In the genomic region with DNA sequence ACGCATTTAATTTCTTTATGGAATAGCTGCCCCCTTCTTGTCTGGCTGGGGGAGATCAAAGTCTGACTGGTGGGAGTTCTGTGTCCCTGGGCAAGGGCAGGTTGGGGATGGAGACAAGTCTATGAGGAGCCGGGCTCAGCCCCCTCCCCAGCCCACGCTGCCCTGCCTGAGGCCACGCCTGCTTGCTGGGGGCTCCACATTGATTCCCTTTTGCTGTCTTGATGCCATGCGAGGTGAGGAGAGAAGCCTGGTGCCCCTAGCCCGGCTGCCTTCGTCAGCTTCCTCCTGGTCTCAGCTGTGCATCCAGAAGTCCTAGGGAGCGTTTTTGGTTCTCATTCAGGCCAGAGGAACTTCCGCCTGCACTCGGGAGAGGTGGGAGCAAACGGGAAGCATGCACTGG, we compare ENCODE assay signal across 19 cellular contexts.
"Had no signal": no experiment of that assay in that cellular context is flagged by ENCODE, and none has a peak within 500 bp of the region (broad histone marks: within the 10 kb centered on the region; RNA-seq: fewer than 3 reads in every experiment).

No MANE protein-coding gene starts in this region.

- H3K4me3 ChIP-seq: dorsolateral prefrontal cortex, left ventricle myocardium inferior, right lobe of liver, testis, upper lobe of right lung had no signal

- ATAC-seq: activated naive CD4-positive, alpha-beta T cell treated with anti-CD3 and anti-CD28 coated beads, Interleukin-2, amount 50 U/mL, for 72 hours; effector memory CD8-positive, alpha-beta T cell; esophagus mucosa; right lobe of liver; stimulated activated memory B cell treated with anti-CD40 and anti-IgM and Interleukin-4, amounts not matched to agents 10 μg/mL and 1 μg/mL and 100 μg/mL, for 72 hours; T-cell; upper lobe of right lung; WTC11 had no signal

- DNase-seq: activated T-cell treated with anti-CD3 and anti-CD28 coated beads for 4 hours; central memory CD4-positive, alpha-beta T cell; effector memory CD8-positive, alpha-beta T cell; foreskin melanocyte; left ventricle myocardium inferior; mammary epithelial cell; small intestine; stimulated activated CD4-positive, alpha-beta T cell treated with anti-CD3 and anti-CD28 coated beads, Interleukin-15, amount 100 ng/mL, for 24 hours; upper lobe of right lung had no signal

- H3K36me3 Mint-ChIP-seq: activated naive CD4-positive, alpha-beta T cell treated with anti-CD3 and anti-CD28 coated beads, Interleukin-2, amount 50 U/mL, for 72 hours; stimulated activated memory B cell treated with anti-CD40 and anti-IgM and Interleukin-4, amounts not matched to agents 10 μg/mL and 1 μg/mL and 100 μg/mL, for 72 hours; T-cell; WTC11 had no signal

- H3K4me3 Mint-ChIP-seq: effector memory CD8-positive, alpha-beta T cell; nephron; stimulated activated memory B cell treated with anti-CD40 and anti-IgM and Interleukin-4, amounts not matched to agents 10 μg/mL and 1 μg/mL and 100 μg/mL, for 72 hours; T-cell; WTC11 had no signal

- H3K4me1 Mint-ChIP-seq: stimulated activated memory B cell treated with anti-CD40 and anti-IgM and Interleukin-4, amounts not matched to agents 10 μg/mL and 1 μg/mL and 100 μg/mL, for 72 hours; T-cell; WTC11 had no signal

- H3K27ac ChIP-seq: dorsolateral prefrontal cortex, left ventricle myocardium inferior, neutrophil, right lobe of liver, testis, upper lobe of right lung had no signal

- H3K27ac Mint-ChIP-seq: activated naive CD4-positive, alpha-beta T cell treated with anti-CD3 and anti-CD28 coated beads, Interleukin-2, amount 50 U/mL, for 72 hours; effector memory CD8-positive, alpha-beta T cell; stimulated activated memory B cell treated with anti-CD40 and anti-IgM and Interleukin-4, amounts not matched to agents 10 μg/mL and 1 μg/mL and 100 μg/mL, for 72 hours; T-cell; WTC11 had no signal
